In the genomic region with DNA sequence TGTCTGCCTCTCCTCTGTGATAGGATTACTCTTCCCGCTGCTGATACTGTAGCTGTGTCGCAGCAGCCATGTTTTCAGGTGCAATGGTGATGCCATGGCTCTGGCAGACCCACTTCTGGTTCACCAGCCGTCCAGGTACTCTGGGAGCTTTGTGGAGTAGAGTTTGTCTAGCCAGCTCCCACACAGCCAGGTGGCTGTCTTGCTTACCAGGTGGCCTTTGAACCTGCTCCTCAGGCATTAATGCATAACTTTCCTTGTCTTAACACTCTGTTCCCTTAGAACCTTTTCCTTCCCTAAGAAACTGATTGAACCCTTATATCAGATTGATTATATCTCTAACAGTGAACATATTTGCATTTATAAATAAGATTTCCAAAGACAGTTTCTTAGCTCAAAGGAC, we compare ENCODE assay signal across 14 cellular contexts. TPM values are rescaled to one million over a fixed set of nuclear protein-coding genes. Genes with fewer than 3 reads are reported as not detected.
DNase-seq lines count a peak whose midpoint lies in the region; ATAC-seq, FAIRE-seq and TF ChIP-seq lines count a peak whose summit lies in the region.
"Had no signal": no experiment of that assay in that cellular context is flagged by ENCODE, and none has a peak within 500 bp of the region (broad histone marks: within the 10 kb centered on the region; RNA-seq: fewer than 3 reads in every experiment).

No MANE protein-coding gene starts in this region.

- 0 out of 2 replicates have a peak overlapping the region, but pooled peaks have one; percentile 5 for H4K8ac ChIP-seq in H1 (ENCODE audit: extremely low read depth, insufficient read depth, low read length)

- CTCF ChIA-PET in H1 (lab: Charles Lee; ENCODE audit: partially characterized antibody) = interaction anchor here (0.9 to 3.9 kb wide), 4 partner anchors 38 to 200 kb away, joined by 3 to 18 read pairs (median 8); partner anchors contain the start of gene IQGAP2

- H3K4me2 ChIP-seq in H1 (ENCODE audit: insufficient read depth in 1 of 2, low read depth in 2 of 2, low read length in 2 of 2) = no peak overlapping the region

- no peak overlapping the region for H2BK20ac ChIP-seq in H1 (ENCODE audit: low read length)

- H3K18ac ChIP-seq in H1 (ENCODE audit: extremely low read depth, low read length) = no peak overlapping the region

- no peak overlapping the region for H3K56ac ChIP-seq in H1 (replicated peaks; ENCODE audit: insufficient read length, low read depth, low read length)

- TF ChIP-seq CTCF in H1 (IDR thresholded peaks at IDR 0.05; ENCODE audit: control extremely low read depth in 1 of 3, insufficient read depth in 1 of 3, low read depth in 1 of 3, low read length in 3 of 3) (no peak), natural killer cell (IDR thresholded peaks at IDR 0.05) (no peak)

- no peak overlapping the region; a peak in 1 of 7 replicates for H3K9ac ChIP-seq in H1 (replicated peaks in 1 of 4; ENCODE audit: extremely low read depth in 1 of 4, low read depth in 3 of 4, low read length in 3 of 4)

- no peak overlapping the region for H2BK15ac ChIP-seq in H1 (ENCODE audit: low read length)

- DNase-seq in GM12892 (ENCODE audit: insufficient read length) = no peak
- no peak for DNase-seq in H1 (ENCODE audit: low read depth in 1 of 2, low spot score in 2 of 2)
- DNase-seq in natural killer cell = no peak
- no peak for DNase-seq in urothelium cell line (ENCODE audit: low spot score)
- no peak for DNase-seq in activated CD8-positive, alpha-beta memory T cell treated with anti-CD3 and anti-CD28 coated beads, Interleukin-2, amount 50 U/mL, for 4 hours
- no peak for DNase-seq in HTR-8/SVneo (ENCODE audit: insufficient read length, low spot score)
- DNase-seq in left cardiac atrium = no peak
- DNase-seq: HCEC 1CT, NCI-H1105 treated with DMSO at 0.1 percent for 48 hours, NCI-H1694 treated with DMSO at 0.1 percent for 48 hours, NCI-H226, NCI-H524 treated with DMSO at 0.1 percent for 48 hours had no signal

- H3K4me3 Mint-ChIP-seq in natural killer cell = no peak overlapping the region

- TF ChIP-seq POLR2A in GM12892 (IDR thresholded peaks at IDR 0.05; ENCODE audit: low read depth, low read length) (no peak), H1 (IDR thresholded peaks at IDR 0.05; ENCODE audit: control extremely low read depth in 1 of 2, low read depth in 2 of 2, low read length in 2 of 2) (no peak)

- intact Hi-C loops in natural killer cell (cut with micrococcal nuclease) = loop anchor here (5.0 kb wide), 1 partner anchor 34 kb away; no protein-coding TSS in a partner anchor
- intact Hi-C loops in left cardiac atrium (cut with DNase I) = no loop called here

- no peak overlapping the region for H3K4ac ChIP-seq in H1 (replicated peaks; ENCODE audit: insufficient read length, low read depth, low read length)

- H3K36me3 ChIP-seq in H1 (ENCODE audit: control insufficient read depth in 2 of 4, insufficient read depth in 4 of 4, low read length in 3 of 4) = no peaks in the 10 kb centered on the region

- no peaks in the 10 kb centered on the region for H3K79me1 ChIP-seq in H1 (ENCODE audit: low read depth, low read length)

- WGBS in H1 (ENCODE audit: extremely low coverage in 1 of 2, insufficient coverage in 1 of 2, insufficient read length in 1 of 2, insufficient replicate concordance in 2 of 2, low coverage in 1 of 2, low lambda C conversion rate in 2 of 2, missing lambda C conversion rate in 1 of 2), 2 experiments = 84% methylated on average over 3 of the region's 3 CpGs; no CpG with 5 or more reads in 1 of the 2 experiments

- no peaks in the 10 kb centered on the region for H3K27me3 Mint-ChIP-seq in natural killer cell (ENCODE audit: low read depth in 2 of 2)

- no peak for ATAC-seq in natural killer cell
- no peak for ATAC-seq in left cardiac atrium
- ATAC-seq: Panc1 had no signal

- H3K9me3 ChIP-seq in H1 (ENCODE audit: insufficient read depth in 2 of 2, low read depth in 1 of 2, low read length in 1 of 2) = no peaks in the 10 kb centered on the region

- no peak for TF ChIP-seq EP300 in H1 (IDR thresholded peaks at IDR 0.05; ENCODE audit: borderline replicate concordance in 1 of 2, low read depth in 2 of 2, low read length in 2 of 2)

- H2BK12ac ChIP-seq in H1 (ENCODE audit: low read depth, low read length) = peak overlapping the region; percentile 43; the same call in 1 of the 2 replicates

- H3K27ac ChIP-seq in H1 (ENCODE audit: low read depth, low read length) = no peak overlapping the region
- H3K27ac ChIP-seq: SK-N-MC had no signal

- H4K20me1 ChIP-seq in H1 (replicated peaks in 1 of 2; ENCODE audit: control insufficient read depth in 1 of 2, insufficient read depth in 2 of 2, low read length in 2 of 2) = no peaks in the 10 kb centered on the region

- TF ChIP-seq RAD21 in H1 (IDR thresholded peaks at IDR 0.05 in 1 of 2, conservative IDR thresholded peaks at IDR 0.05 in 1 of 2; ENCODE audit: low read depth in 2 of 2, low read length in 2 of 2) = no peak

- H3K4me1 Mint-ChIP-seq in natural killer cell = peaks cover 22 to 33% of the 10 kb centered on the region in 2 donors

- H3K14ac ChIP-seq in H1 (ENCODE audit: insufficient read length) = no peak overlapping the region

- peaks cover 0 to 5% (median 3%) of the 10 kb centered on the region in 4 experiments; a peak in 4 of 7 replicates for H3K4me1 ChIP-seq in H1 (replicated peaks in 1 of 4; ENCODE audit: control insufficient read depth in 3 of 4, insufficient read depth in 4 of 4, low read length in 3 of 4)

- FAIRE-seq in GM12892 (lab: Jason Lieb, UNC) = peak; percentile 78
- no peak for FAIRE-seq in H1 (lab: Jason Lieb, UNC)
- no peak for FAIRE-seq in urothelium cell line (lab: Jason Lieb, UNC)
- no peak for FAIRE-seq in HTR-8/SVneo (lab: Jason Lieb, UNC)

- H3K9me3 Mint-ChIP-seq in natural killer cell = no peaks in the 10 kb centered on the region

- peak overlapping the region; percentile 75 to 82 for H3K27ac Mint-ChIP-seq in natural killer cell

- peak overlapping the region; percentile 10 for H4K91ac ChIP-seq in H1 (replicated peaks; ENCODE audit: insufficient read length, low read length)

- peaks cover 0 to 1% (median 0%) of the 10 kb centered on the region in 4 experiments; a peak in 1 of 7 replicates for H3K27me3 ChIP-seq in H1 (replicated peaks in 1 of 4; ENCODE audit: control insufficient read depth in 3 of 4, extremely low read depth in 1 of 4, insufficient read depth in 3 of 4, low read length in 3 of 4)

- no peak overlapping the region for H4K5ac ChIP-seq in H1 (ENCODE audit: insufficient read length, low read depth, low read length)

- H2BK5ac ChIP-seq in H1 (ENCODE audit: low read depth, low read length) = no peak overlapping the region

- no peak overlapping the region for H3K23ac ChIP-seq in H1 (ENCODE audit: insufficient read length)

- no peak overlapping the region for H2AFZ ChIP-seq in H1 (ENCODE audit: low read length)

- H3K4me3 ChIP-seq in H1 (ENCODE audit: extremely low read depth in 1 of 4, insufficient read depth in 2 of 4, low read depth in 3 of 4, low read length in 4 of 4) = no peak overlapping the region
- H3K4me3 ChIP-seq: SK-N-MC had no signal

- no peaks in the 10 kb centered on the region for H3K36me3 Mint-ChIP-seq in natural killer cell

- H2AK5ac ChIP-seq in H1 (ENCODE audit: low read depth, low read length) = no peak overlapping the region

- no peak overlapping the region for H2BK120ac ChIP-seq in H1 (replicated peaks; ENCODE audit: low read depth, low read length)

- POLR2A ChIA-PET in H1 (lab: Charles Lee; ENCODE audit: partially characterized antibody) = no interaction called here

- H3K23me2 ChIP-seq in H1 (ENCODE audit: low read depth, low read length) = no peaks in the 10 kb centered on the region

- no peaks in the 10 kb centered on the region for H3K79me2 ChIP-seq in H1 (ENCODE audit: control insufficient read depth in 1 of 2, insufficient read depth in 2 of 2, low read length in 2 of 2)

TF ChIP-seq in H1, 55 proteins besides CTCF, POLR2A, EP300 and RAD21:
- TF ChIP-seq GTF2F1 (IDR thresholded peaks at IDR 0.05; ENCODE audit: borderline replicate concordance, low read depth, low read length) (no peak), CREB1 (IDR thresholded peaks at IDR 0.05) (no peak), NANOG (IDR thresholded peaks at IDR 0.05; ENCODE audit: insufficient read depth, low read depth, low read length, poor library complexity, severe bottlenecking) (no peak)
- TF ChIP-seq, protein P1, sequence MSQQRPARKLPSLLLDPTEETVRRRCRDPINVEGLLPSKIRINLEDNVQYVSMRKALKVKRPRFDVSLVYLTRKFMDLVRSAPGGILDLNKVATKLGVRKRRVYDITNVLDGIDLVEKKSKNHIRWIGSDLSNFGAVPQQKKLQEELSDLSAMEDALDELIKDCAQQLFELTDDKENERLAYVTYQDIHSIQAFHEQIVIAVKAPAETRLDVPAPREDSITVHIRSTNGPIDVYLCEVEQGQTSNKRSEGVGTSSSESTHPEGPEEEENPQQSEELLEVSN (IDR thresholded peaks at IDR 0.05) = no peak
TF ChIP-seq in H1: peak in this region for 0.

RNA-seq across cellular contexts. Expression of gene F2RL2, which starts 42.2 kb away (rescaled TPM):
- polyA plus RNA-seq in GM12892 (2012; ENCODE audit: missing spikeins) = 0.23 TPM
- total RNA-seq in H1 (2021; fragmentation: NEBNext Ultra II Directional; extraction: Animal tissue kit (Norgen Biotek cat#: 25700)) = 0.07 and 0.10 TPM in 2 replicates
- polyA plus RNA-seq in H1 (2011; rRNA removed) = 0.03 and 0.13 TPM in 2 replicates
- 0.05 TPM for polyA plus RNA-seq in H1 (2011; cell fraction: cytosol; rRNA removed)
- 0.16 TPM for polyA plus RNA-seq in H1 (2011; cell fraction: nucleus; rRNA removed)
- 0.08 to 0.13 TPM in 2 of 4 replicates, not detected in the others for polyA plus RNA-seq in H1 (2012, experiment 1 of 2)
- polyA plus RNA-seq in H1 (2012, experiment 2 of 2) = not detected
- 0.06 TPM for polyA plus RNA-seq in H1 (2013, experiment 1 of 2)
- polyA plus RNA-seq in H1 (2013, experiment 2 of 2) = 0.11 TPM
- polyA minus RNA-seq in H1 (2011; rRNA and poly(A)+ RNA removed) = 0.28 and 0.51 TPM in 2 replicates
- polyA minus RNA-seq in H1 (2011; cell fraction: cytosol; rRNA and poly(A)+ RNA removed) = not detected
- polyA minus RNA-seq in H1 (2011; cell fraction: nucleus; rRNA and poly(A)+ RNA removed) = not detected
- not detected for total RNA-seq in natural killer cell
- total RNA-seq in left cardiac atrium = under 1 TPM; 0.09 to 0.39 TPM
